In the genomic region with DNA sequence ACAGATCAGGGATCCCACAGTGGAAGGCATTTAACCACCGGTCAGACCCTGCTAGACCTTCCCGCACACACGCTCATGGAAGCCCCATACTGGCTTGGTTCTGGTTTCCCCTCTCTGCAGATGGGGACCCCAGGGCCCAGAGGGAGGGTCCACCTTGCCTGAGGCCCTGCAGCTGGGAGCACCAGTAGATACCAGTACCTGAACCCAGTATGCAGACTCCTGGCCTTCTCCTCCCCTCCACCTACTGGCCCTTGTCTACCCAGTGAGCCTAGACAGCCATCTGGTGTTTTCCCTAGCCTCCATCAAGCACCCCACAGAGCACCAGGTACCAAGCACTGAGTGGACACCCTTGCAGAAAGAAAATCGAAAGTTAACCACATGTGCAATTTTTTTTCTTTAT, we compare ENCODE assay signal across 1 cellular context.
TF ChIP-seq lines count a peak whose summit lies in the region.

No MANE protein-coding gene starts in this region.

TF ChIP-seq in GM23338, 12 proteins besides CTCF, POLR2A, EP300 and RAD21 (continued from another document):
- TF ChIP-seq, protein P1, sequence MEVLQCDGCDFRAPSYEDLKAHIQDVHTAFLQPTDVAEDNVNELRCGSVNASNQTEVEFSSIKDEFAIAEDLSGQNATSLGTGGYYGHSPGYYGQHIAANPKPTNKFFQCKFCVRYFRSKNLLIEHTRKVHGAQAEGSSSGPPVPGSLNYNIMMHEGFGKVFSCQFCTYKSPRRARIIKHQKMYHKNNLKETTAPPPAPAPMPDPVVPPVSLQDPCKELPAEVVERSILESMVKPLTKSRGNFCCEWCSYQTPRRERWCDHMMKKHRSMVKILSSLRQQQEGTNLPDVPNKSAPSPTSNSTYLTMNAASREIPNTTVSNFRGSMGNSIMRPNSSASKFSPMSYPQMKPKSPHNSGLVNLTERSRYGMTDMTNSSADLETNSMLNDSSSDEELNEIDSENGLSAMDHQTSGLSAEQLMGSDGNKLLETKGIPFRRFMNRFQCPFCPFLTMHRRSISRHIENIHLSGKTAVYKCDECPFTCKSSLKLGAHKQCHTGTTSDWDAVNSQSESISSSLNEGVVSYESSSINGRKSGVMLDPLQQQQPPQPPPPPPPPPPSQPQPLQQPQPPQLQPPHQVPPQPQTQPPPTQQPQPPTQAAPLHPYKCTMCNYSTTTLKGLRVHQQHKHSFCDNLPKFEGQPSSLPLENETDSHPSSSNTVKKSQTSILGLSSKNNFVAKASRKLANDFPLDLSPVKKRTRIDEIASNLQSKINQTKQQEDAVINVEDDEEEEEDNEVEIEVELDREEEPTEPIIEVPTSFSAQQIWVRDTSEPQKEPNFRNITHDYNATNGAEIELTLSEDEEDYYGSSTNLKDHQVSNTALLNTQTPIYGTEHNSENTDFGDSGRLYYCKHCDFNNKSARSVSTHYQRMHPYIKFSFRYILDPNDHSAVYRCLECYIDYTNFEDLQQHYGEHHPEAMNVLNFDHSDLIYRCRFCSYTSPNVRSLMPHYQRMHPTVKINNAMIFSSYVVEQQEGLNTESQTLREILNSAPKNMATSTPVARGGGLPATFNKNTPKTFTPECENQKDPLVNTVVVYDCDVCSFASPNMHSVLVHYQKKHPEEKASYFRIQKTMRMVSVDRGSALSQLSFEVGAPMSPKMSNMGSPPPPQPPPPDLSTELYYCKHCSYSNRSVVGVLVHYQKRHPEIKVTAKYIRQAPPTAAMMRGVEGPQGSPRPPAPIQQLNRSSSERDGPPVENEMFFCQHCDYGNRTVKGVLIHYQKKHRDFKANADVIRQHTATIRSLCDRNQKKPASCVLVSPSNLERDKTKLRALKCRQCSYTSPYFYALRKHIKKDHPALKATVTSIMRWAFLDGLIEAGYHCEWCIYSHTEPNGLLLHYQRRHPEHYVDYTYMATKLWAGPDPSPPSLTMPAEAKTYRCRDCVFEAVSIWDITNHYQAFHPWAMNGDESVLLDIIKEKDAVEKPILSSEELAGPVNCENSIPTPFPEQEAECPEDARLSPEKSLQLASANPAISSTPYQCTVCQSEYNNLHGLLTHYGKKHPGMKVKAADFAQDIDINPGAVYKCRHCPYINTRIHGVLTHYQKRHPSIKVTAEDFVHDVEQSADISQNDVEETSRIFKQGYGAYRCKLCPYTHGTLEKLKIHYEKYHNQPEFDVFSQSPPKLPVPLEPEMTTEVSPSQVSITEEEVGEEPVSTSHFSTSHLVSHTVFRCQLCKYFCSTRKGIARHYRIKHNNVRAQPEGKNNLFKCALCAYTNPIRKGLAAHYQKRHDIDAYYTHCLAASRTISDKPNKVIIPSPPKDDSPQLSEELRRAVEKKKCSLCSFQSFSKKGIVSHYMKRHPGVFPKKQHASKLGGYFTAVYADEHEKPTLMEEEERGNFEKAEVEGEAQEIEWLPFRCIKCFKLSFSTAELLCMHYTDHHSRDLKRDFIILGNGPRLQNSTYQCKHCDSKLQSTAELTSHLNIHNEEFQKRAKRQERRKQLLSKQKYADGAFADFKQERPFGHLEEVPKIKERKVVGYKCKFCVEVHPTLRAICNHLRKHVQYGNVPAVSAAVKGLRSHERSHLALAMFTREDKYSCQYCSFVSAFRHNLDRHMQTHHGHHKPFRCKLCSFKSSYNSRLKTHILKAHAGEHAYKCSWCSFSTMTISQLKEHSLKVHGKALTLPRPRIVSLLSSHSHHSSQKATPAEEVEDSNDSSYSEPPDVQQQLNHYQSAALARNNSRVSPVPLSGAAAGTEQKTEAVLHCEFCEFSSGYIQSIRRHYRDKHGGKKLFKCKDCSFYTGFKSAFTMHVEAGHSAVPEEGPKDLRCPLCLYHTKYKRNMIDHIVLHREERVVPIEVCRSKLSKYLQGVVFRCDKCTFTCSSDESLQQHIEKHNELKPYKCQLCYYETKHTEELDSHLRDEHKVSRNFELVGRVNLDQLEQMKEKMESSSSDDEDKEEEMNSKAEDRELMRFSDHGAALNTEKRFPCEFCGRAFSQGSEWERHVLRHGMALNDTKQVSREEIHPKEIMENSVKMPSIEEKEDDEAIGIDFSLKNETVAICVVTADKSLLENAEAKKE (CRISPR knock-in tag; IDR thresholded peaks at IDR 0.05): no peak
- TF ChIP-seq JUNB (IDR thresholded peaks at IDR 0.05; ENCODE audit: unreplicated experiment) (no peak), NANOG (IDR thresholded peaks at IDR 0.05; ENCODE audit: borderline replicate concordance) (no peak), STAT1 (IDR thresholded peaks at IDR 0.05; ENCODE audit: unreplicated experiment) (no peak), POLR2AphosphoS5 (IDR thresholded peaks at IDR 0.05; ENCODE audit: low read depth) (no peak), EZH2 (IDR thresholded peaks at IDR 0.05; ENCODE audit: low read depth, unreplicated experiment) (no peak), EZH2phosphoT487 (IDR thresholded peaks at IDR 0.05; ENCODE audit: unreplicated experiment) (no peak), ZNF114 (CRISPR knock-in tag; IDR thresholded peaks at IDR 0.05) (no peak), ZNF331 (CRISPR knock-in tag; IDR thresholded peaks at IDR 0.05; ENCODE audit: low read depth) (no peak)
- TF ChIP-seq, protein P2, sequence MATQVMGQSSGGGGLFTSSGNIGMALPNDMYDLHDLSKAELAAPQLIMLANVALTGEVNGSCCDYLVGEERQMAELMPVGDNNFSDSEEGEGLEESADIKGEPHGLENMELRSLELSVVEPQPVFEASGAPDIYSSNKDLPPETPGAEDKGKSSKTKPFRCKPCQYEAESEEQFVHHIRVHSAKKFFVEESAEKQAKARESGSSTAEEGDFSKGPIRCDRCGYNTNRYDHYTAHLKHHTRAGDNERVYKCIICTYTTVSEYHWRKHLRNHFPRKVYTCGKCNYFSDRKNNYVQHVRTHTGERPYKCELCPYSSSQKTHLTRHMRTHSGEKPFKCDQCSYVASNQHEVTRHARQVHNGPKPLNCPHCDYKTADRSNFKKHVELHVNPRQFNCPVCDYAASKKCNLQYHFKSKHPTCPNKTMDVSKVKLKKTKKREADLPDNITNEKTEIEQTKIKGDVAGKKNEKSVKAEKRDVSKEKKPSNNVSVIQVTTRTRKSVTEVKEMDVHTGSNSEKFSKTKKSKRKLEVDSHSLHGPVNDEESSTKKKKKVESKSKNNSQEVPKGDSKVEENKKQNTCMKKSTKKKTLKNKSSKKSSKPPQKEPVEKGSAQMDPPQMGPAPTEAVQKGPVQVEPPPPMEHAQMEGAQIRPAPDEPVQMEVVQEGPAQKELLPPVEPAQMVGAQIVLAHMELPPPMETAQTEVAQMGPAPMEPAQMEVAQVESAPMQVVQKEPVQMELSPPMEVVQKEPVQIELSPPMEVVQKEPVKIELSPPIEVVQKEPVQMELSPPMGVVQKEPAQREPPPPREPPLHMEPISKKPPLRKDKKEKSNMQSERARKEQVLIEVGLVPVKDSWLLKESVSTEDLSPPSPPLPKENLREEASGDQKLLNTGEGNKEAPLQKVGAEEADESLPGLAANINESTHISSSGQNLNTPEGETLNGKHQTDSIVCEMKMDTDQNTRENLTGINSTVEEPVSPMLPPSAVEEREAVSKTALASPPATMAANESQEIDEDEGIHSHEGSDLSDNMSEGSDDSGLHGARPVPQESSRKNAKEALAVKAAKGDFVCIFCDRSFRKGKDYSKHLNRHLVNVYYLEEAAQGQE (IDR thresholded peaks at IDR 0.05; ENCODE audit: unreplicated experiment): no peak
- TF ChIP-seq, protein P3, sequence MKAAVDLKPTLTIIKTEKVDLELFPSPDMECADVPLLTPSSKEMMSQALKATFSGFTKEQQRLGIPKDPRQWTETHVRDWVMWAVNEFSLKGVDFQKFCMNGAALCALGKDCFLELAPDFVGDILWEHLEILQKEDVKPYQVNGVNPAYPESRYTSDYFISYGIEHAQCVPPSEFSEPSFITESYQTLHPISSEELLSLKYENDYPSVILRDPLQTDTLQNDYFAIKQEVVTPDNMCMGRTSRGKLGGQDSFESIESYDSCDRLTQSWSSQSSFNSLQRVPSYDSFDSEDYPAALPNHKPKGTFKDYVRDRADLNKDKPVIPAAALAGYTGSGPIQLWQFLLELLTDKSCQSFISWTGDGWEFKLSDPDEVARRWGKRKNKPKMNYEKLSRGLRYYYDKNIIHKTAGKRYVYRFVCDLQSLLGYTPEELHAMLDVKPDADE (IDR thresholded peaks at IDR 0.05): no peak
TF ChIP-seq in GM23338: peak in this region for 0.
